ENCODE assay signal across 9 cellular contexts in the genomic region with DNA sequence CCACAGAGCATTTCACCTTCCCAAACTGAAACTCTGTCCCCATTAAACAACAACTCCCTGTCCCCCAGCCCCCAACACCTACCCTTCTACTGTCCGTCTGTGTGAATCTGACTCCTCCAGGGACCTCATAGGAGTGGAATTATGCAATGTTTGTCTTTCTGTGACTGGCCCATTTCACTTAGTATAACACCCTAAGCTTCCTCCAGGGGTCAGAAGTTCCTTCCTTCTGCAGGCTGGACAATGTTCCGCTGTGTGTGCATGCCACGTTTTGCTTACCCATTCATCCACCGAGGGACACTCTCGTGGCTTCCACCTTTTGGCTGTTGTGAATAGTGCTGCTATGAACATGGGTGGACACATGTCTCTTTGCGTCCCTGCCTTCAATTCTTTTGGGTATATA. TPM values are rescaled to one million over a fixed set of nuclear protein-coding genes. Genes with fewer than 3 reads are reported as not detected.
DNase-seq lines count a peak whose midpoint lies in the region; ATAC-seq and TF ChIP-seq lines count a peak whose summit lies in the region.
"Had no signal": no experiment of that assay in that cellular context is flagged by ENCODE, and none has a peak within 500 bp of the region (broad histone marks: within the 10 kb centered on the region; RNA-seq: fewer than 3 reads in every experiment).

No MANE protein-coding gene starts in this region.

- H3K27me3 Mint-ChIP-seq in activated CD8-positive, alpha-beta T cell treated with anti-CD3 and anti-CD28 coated beads, Interleukin-2, amount 10 ng/mL, durations not matched to agents 7 days and 5 days (ENCODE audit: low read depth) = peaks cover 18% of the 10 kb centered on the region
- no peaks in the 10 kb centered on the region for H3K27me3 Mint-ChIP-seq in activated CD8-positive, alpha-beta T cell treated with anti-CD3 and anti-CD28 coated beads for 36 hours
- peaks cover 9% of the 10 kb centered on the region for H3K27me3 Mint-ChIP-seq in glutamatergic neuron (ENCODE audit: unreplicated experiment)

- peaks cover 19% of the 10 kb centered on the region for H3K36me3 Mint-ChIP-seq in activated CD8-positive, alpha-beta T cell treated with anti-CD3 and anti-CD28 coated beads, Interleukin-2, amount 10 ng/mL, durations not matched to agents 7 days and 5 days (ENCODE audit: low read depth)
- peaks cover 13% of the 10 kb centered on the region for H3K36me3 Mint-ChIP-seq in activated CD8-positive, alpha-beta T cell treated with anti-CD3 and anti-CD28 coated beads for 36 hours (ENCODE audit: low read depth)
- H3K36me3 Mint-ChIP-seq in glutamatergic neuron (ENCODE audit: unreplicated experiment) = peaks cover 16% of the 10 kb centered on the region

- TF ChIP-seq POLR2A in erythroblast (IDR thresholded peaks at IDR 0.05; ENCODE audit: low read length) = no peak

- no peak for DNase-seq in activated CD8-positive, alpha-beta T cell treated with anti-CD3 and anti-CD28 coated beads, Interleukin-2, amount 10 ng/mL, durations not matched to agents 7 days and 5 days
- DNase-seq in activated CD8-positive, alpha-beta T cell treated with anti-CD3 and anti-CD28 coated beads for 36 hours = no peak
- DNase-seq in SKM-1 treated with dmso at 0.1 percent for 144 hours (lab: John Stamatoyannopoulos, UW; ENCODE audit: unreplicated experiment) (peak; percentile 73), glutamatergic neuron (no peak), substantia nigra (lab: John Stamatoyannopoulos, UW) (peak in 26 of 49 donors; percentile 17 to 71 (median 38)), NCI-H774 (lab: John Stamatoyannopoulos, UW) (no peak), NCI-H446 treated with DMSO at 0.1 percent for 48 hours (lab: John Stamatoyannopoulos, UW) (no peak), erythroblast (lab: John Stamatoyannopoulos, UW) (no peak)
- DNase-seq: amniotic stem cell had no signal

- ATAC-seq in activated CD8-positive, alpha-beta T cell treated with anti-CD3 and anti-CD28 coated beads, Interleukin-2, amount 10 ng/mL, durations not matched to agents 7 days and 5 days = no peak
- ATAC-seq in activated CD8-positive, alpha-beta T cell treated with anti-CD3 and anti-CD28 coated beads for 36 hours = no peak

- no peak for TF ChIP-seq CTCF in activated CD8-positive, alpha-beta T cell treated with anti-CD3 and anti-CD28 coated beads for 36 hours (IDR thresholded peaks at IDR 0.05)
- no peak for TF ChIP-seq CTCF in glutamatergic neuron (IDR thresholded peaks at IDR 0.05; ENCODE audit: partially characterized antibody, unreplicated experiment)

- intact Hi-C loops in activated CD8-positive, alpha-beta T cell treated with anti-CD3 and anti-CD28 coated beads for 36 hours (cut with micrococcal nuclease) = no loop called here

- peaks cover 57% of the 10 kb centered on the region for H3K4me1 Mint-ChIP-seq in activated CD8-positive, alpha-beta T cell treated with anti-CD3 and anti-CD28 coated beads, Interleukin-2, amount 10 ng/mL, durations not matched to agents 7 days and 5 days (ENCODE audit: low read depth)
- H3K4me1 Mint-ChIP-seq in activated CD8-positive, alpha-beta T cell treated with anti-CD3 and anti-CD28 coated beads for 36 hours (ENCODE audit: low read depth) = peaks cover 59% of the 10 kb centered on the region
- H3K4me1 Mint-ChIP-seq in glutamatergic neuron (ENCODE audit: low read depth, unreplicated experiment) = peaks cover 28% of the 10 kb centered on the region

- H3K9me3 Mint-ChIP-seq in activated CD8-positive, alpha-beta T cell treated with anti-CD3 and anti-CD28 coated beads, Interleukin-2, amount 10 ng/mL, durations not matched to agents 7 days and 5 days (ENCODE audit: insufficient read depth) = no peaks in the 10 kb centered on the region
- peaks cover 11% of the 10 kb centered on the region for H3K9me3 Mint-ChIP-seq in activated CD8-positive, alpha-beta T cell treated with anti-CD3 and anti-CD28 coated beads for 36 hours
- peaks cover 14% of the 10 kb centered on the region for H3K9me3 Mint-ChIP-seq in glutamatergic neuron (ENCODE audit: unreplicated experiment)

- CTCF ChIA-PET in activated CD8-positive, alpha-beta T cell treated with anti-CD3 and anti-CD28 coated beads, Interleukin-2, amount 10 ng/mL, durations not matched to agents 7 days and 5 days (lab: Charles Lee) = interaction anchor here (1.5 kb wide), 2 partner anchors 10 to 19 kb away, joined by 3 read pairs; no protein-coding TSS in a partner anchor
- CTCF ChIA-PET in activated CD8-positive, alpha-beta T cell treated with anti-CD3 and anti-CD28 coated beads for 36 hours (lab: Charles Lee) = no interaction called here

- no peak overlapping the region for H3K27ac ChIP-seq in substantia nigra (ENCODE audit: low read depth, low read length, poor library complexity, severe bottlenecking)

- POLR2A ChIA-PET in activated CD8-positive, alpha-beta T cell treated with anti-CD3 and anti-CD28 coated beads, Interleukin-2, amount 10 ng/mL, durations not matched to agents 7 days and 5 days (lab: Charles Lee) = no interaction called here
- POLR2A ChIA-PET in activated CD8-positive, alpha-beta T cell treated with anti-CD3 and anti-CD28 coated beads for 36 hours (lab: Charles Lee) = no interaction called here

- peak overlapping the region; percentile 44 for H3K27ac Mint-ChIP-seq in activated CD8-positive, alpha-beta T cell treated with anti-CD3 and anti-CD28 coated beads, Interleukin-2, amount 10 ng/mL, durations not matched to agents 7 days and 5 days
- H3K27ac Mint-ChIP-seq in activated CD8-positive, alpha-beta T cell treated with anti-CD3 and anti-CD28 coated beads for 36 hours = no peak overlapping the region
- H3K27ac Mint-ChIP-seq in glutamatergic neuron (ENCODE audit: unreplicated experiment) = peak overlapping the region; percentile 26

- H3K4me3 Mint-ChIP-seq in activated CD8-positive, alpha-beta T cell treated with anti-CD3 and anti-CD28 coated beads, Interleukin-2, amount 10 ng/mL, durations not matched to agents 7 days and 5 days = no peak overlapping the region
- no peak overlapping the region for H3K4me3 Mint-ChIP-seq in activated CD8-positive, alpha-beta T cell treated with anti-CD3 and anti-CD28 coated beads for 36 hours
- H3K4me3 Mint-ChIP-seq in glutamatergic neuron (ENCODE audit: unreplicated experiment) = no peak overlapping the region

RNA-seq across cellular contexts. Expression of a gene that starts 37.6 kb away (rescaled TPM):
- 10 to 100 TPM; 32.8 to 36.7 TPM for total RNA-seq in activated CD8-positive, alpha-beta T cell treated with anti-CD3 and anti-CD28 coated beads, Interleukin-2, amount 10 ng/mL, durations not matched to agents 7 days and 5 days
- total RNA-seq in activated CD8-positive, alpha-beta T cell treated with anti-CD3 and anti-CD28 coated beads for 36 hours = 10 to 100 TPM; 17.4 to 20.3 TPM
- 17.0 TPM for total RNA-seq in glutamatergic neuron (ENCODE audit: unreplicated experiment)

Comparison
In these comparisons a context has a peak if more than half of its experiments do, and no peak if none do; other contexts are left out.
1. DNase-seq: peak in SKM-1 treated with dmso at 0.1 percent for 144 hours (single experiment) and substantia nigra (26 of 49); none in activated CD8-positive, alpha-beta T cell treated with anti-CD3 and anti-CD28 coated beads, Interleukin-2, amount 10 ng/mL, durations not matched to agents 7 days and 5 days (single experiment), activated CD8-positive, alpha-beta T cell treated with anti-CD3 and anti-CD28 coated beads for 36 hours (single experiment), glutamatergic neuron (single experiment), NCI-H774 (single experiment), NCI-H446 treated with DMSO at 0.1 percent for 48 hours (single experiment) and erythroblast (0 of 2).